Comparison of ENCODE assay signal across 31 cellular contexts in genomic region chr20:25545171-25545570, GRCh38. TPM values are rescaled to one million over a fixed set of nuclear protein-coding genes. Genes with fewer than 3 reads are reported as not detected.
A peak's percentile ranks its signal among the peaks of the same experiment; 100 is the strongest.
DNase-seq lines count a peak whose midpoint lies in the region; ATAC-seq, FAIRE-seq and TF ChIP-seq lines count a peak whose summit lies in the region.
"Had no signal": no experiment of that assay in that cellular context is flagged by ENCODE, and none has a peak within 500 bp of the region (broad histone marks: within the 10 kb centered on the region; RNA-seq: fewer than 3 reads in every experiment).

No MANE protein-coding gene starts in this region.

- WGBS in H9 (ENCODE audit: extremely low coverage, insufficient read length, low lambda C conversion rate) = no CpG with 5 or more reads among the region's 3 CpGs
- 36% methylated on average over 2 of the region's 3 CpGs for WGBS in mesenchymal stem cell
- WGBS in smooth muscle cell (ENCODE audit: low lambda C conversion rate) = 40% methylated on average over 3 of the region's 3 CpGs

- H3K18ac ChIP-seq in H9 (ENCODE audit: insufficient read length, low read depth, low read length) (no peak overlapping the region), mesenchymal stem cell (ENCODE audit: low read depth in 1 of 2, low read length in 2 of 2) (peak overlapping the region; percentile 23 to 37)

- H3K4me3 ChIP-seq in astrocyte (ENCODE audit: insufficient read depth, low read depth, low read length) = no peak overlapping the region
- no peak overlapping the region for H3K4me3 ChIP-seq in mesenchymal stem cell (ENCODE audit: insufficient read depth in 1 of 2, low read depth in 1 of 2, low read length in 2 of 2)
- no peak overlapping the region for H3K4me3 ChIP-seq in smooth muscle cell
- no peak overlapping the region for H3K4me3 ChIP-seq in left lung
- H3K4me3 ChIP-seq: colonic mucosa, left ventricle myocardium inferior, thoracic aorta had no signal

- no peak overlapping the region for H2BK12ac ChIP-seq in H9 (ENCODE audit: insufficient read length, low read depth, low read length)
- H2BK12ac ChIP-seq in mesenchymal stem cell (ENCODE audit: low read length in 2 of 2) = peak overlapping the region in 1 of 2 experiments; percentile 47

- no peak for TF ChIP-seq CTCF in H9 (conservative IDR thresholded peaks at IDR 0.05)
- no peak for TF ChIP-seq CTCF in astrocyte (IDR thresholded peaks at IDR 0.05; ENCODE audit: insufficient read depth, low read depth, low read length)
- TF ChIP-seq CTCF in smooth muscle cell (IDR thresholded peaks at IDR 0.05; ENCODE audit: borderline replicate concordance, insufficient read depth, poor library complexity, severe bottlenecking) = no peak
- TF ChIP-seq CTCF in left lung (IDR thresholded peaks at IDR 0.05) = no peak

- H3K4me3 Mint-ChIP-seq in H9 (no peak overlapping the region), astrocyte (ENCODE audit: unreplicated experiment) (no peak overlapping the region)
- H3K4me3 Mint-ChIP-seq: naive thymus-derived CD8-positive, alpha-beta T cell; stimulated activated naive CD8-positive, alpha-beta T cell treated with anti-CD3 and anti-CD28 coated beads, Interleukin-15, Interleukin-2, amounts not matched to agents 100 ng/mL and 50 ng/mL, for 24 hours had no signal

- peak overlapping the region; percentile 72 to 80 (median 73) for H3K27ac Mint-ChIP-seq in H9
- H3K27ac Mint-ChIP-seq in astrocyte (ENCODE audit: unreplicated experiment) = no peak overlapping the region
- H3K27ac Mint-ChIP-seq: activated naive CD4-positive, alpha-beta T cell treated with anti-CD3 and anti-CD28 coated beads, Interleukin-2, amount 50 U/mL, for 72 hours; stimulated activated naive CD8-positive, alpha-beta T cell treated with anti-CD3 and anti-CD28 coated beads, Interleukin-15, Interleukin-2, amounts not matched to agents 100 ng/mL and 50 ng/mL, for 24 hours had no signal

- H3K4ac ChIP-seq in H9 (ENCODE audit: low read depth, low read length) (no peak overlapping the region), mesenchymal stem cell (ENCODE audit: low read depth in 1 of 2, low read length in 2 of 2) (no peak overlapping the region)

- H3K23me2 ChIP-seq in H9 (ENCODE audit: insufficient read length, low read depth, low read length, poor library complexity, severe bottlenecking) = no peaks in the 10 kb centered on the region

- H3K79me2 ChIP-seq in H9 (ENCODE audit: insufficient read depth, low read length) (peaks cover 1% of the 10 kb centered on the region; the same call in 1 of the 2 replicates), astrocyte (ENCODE audit: insufficient read depth, low read length) (peaks cover 21% of the 10 kb centered on the region), smooth muscle cell (ENCODE audit: low read depth) (peaks cover 35% of the 10 kb centered on the region)

- no peak overlapping the region for H2BK120ac ChIP-seq in H9 (ENCODE audit: low read depth, low read length, poor library complexity, severe bottlenecking)
- no peak overlapping the region for H2BK120ac ChIP-seq in mesenchymal stem cell (ENCODE audit: low read depth, low read length)

- peaks cover 23% of the 10 kb centered on the region for H3F3A ChIP-seq in smooth muscle cell (ENCODE audit: low read depth)

- DNase-seq in H9 = no peak
- DNase-seq in astrocyte (ENCODE audit: low read depth) = no peak
- DNase-seq in mesenchymal stem cell = no peak
- no peak for DNase-seq in smooth muscle cell (lab: John Stamatoyannopoulos, UW; ENCODE audit: unreplicated experiment)
- DNase-seq in left lobe of liver (ENCODE audit: low spot score) = no peak
- DNase-seq in left lung = no peak
- DNase-seq: activated CD4-positive, alpha-beta T cell treated with anti-CD3 and anti-CD28 coated beads, Interleukin-2, amount 50 U/mL, for 1 hour; activated effector memory CD4-positive, alpha-beta T cell treated with Interleukin-2 at 50 U/mL for 16 hours; activated T-cell treated with anti-CD3 and anti-CD28 coated beads, Interleukin-2, amount 50 U/mL, for 1 hour; amygdala; colonic mucosa; effector CD8-positive, alpha-beta T cell; KG1; left ventricle myocardium inferior; naive thymus-derived CD8-positive, alpha-beta T cell; NCI-H1092 treated with DMSO at 0.1 percent for 48 hours; NCI-H187; NCI-H2171; NCI-H510A treated with DMSO at 0.1 percent for 48 hours; retina; stimulated activated CD4-positive, alpha-beta T cell treated with anti-CD3 and anti-CD28 coated beads, Interleukin-1b, Interleukin-23, amount 100 ng/mL, for 48 hours; T1000 had no signal

- H2BK5ac ChIP-seq in H9 (ENCODE audit: insufficient read length, low read length) = no peak overlapping the region
- no peak overlapping the region for H2BK5ac ChIP-seq in mesenchymal stem cell (ENCODE audit: low read depth, low read length, poor library complexity, severe bottlenecking)

- H3K4me2 ChIP-seq in H9 (ENCODE audit: insufficient read depth, insufficient read length, low read length) (no peak overlapping the region), astrocyte (ENCODE audit: low read length) (peak overlapping the region; percentile 3), mesenchymal stem cell (ENCODE audit: low read length, poor library complexity, severe bottlenecking) (no peak overlapping the region), smooth muscle cell (peak overlapping the region; percentile 47)

- H4K20me1 ChIP-seq in H9 (ENCODE audit: control insufficient read depth, insufficient read depth, insufficient read length) (no peaks in the 10 kb centered on the region), astrocyte (ENCODE audit: insufficient read depth, low read length) (peaks cover 70% of the 10 kb centered on the region), smooth muscle cell (ENCODE audit: low read depth) (peaks cover 100% of the 10 kb centered on the region)

- no peak for ATAC-seq in left lobe of liver
- no peak for ATAC-seq in GM18519 (IDR thresholded peaks at IDR 0.05; ENCODE audit: low FRiP score, unreplicated experiment)
- no peak for ATAC-seq in left lung
- ATAC-seq: activated naive CD4-positive, alpha-beta T cell treated with anti-CD3 and anti-CD28 coated beads, Interleukin-2, amount 50 U/mL, for 72 hours; naive thymus-derived CD8-positive, alpha-beta T cell had no signal

- H3K4me1 Mint-ChIP-seq in H9 (peaks cover 61 to 71% of the 10 kb centered on the region in 2 experiments), astrocyte (ENCODE audit: low read depth, unreplicated experiment) (peaks cover 35% of the 10 kb centered on the region)

- H3K27me3 ChIP-seq in H9 (ENCODE audit: insufficient read depth, low read length) = no peaks in the 10 kb centered on the region
- H3K27me3 ChIP-seq in astrocyte (ENCODE audit: insufficient read depth, low read length) = no peaks in the 10 kb centered on the region
- H3K27me3 ChIP-seq in mesenchymal stem cell (ENCODE audit: control insufficient read depth in 1 of 2, insufficient read depth in 1 of 2, low read length in 2 of 2) = no peaks in the 10 kb centered on the region
- H3K27me3 ChIP-seq in smooth muscle cell (ENCODE audit: low read depth) = no peaks in the 10 kb centered on the region
- no peaks in the 10 kb centered on the region for H3K27me3 ChIP-seq in left lung
- H3K27me3 ChIP-seq: colonic mucosa had no signal

- H3K27ac ChIP-seq in H9 (ENCODE audit: insufficient read length, low read depth, low read length) (no peak overlapping the region), astrocyte (ENCODE audit: low read depth, low read length) (no peak overlapping the region), mesenchymal stem cell (ENCODE audit: low read length, poor library complexity, severe bottlenecking) (no peak overlapping the region), smooth muscle cell (ENCODE audit: low read depth) (peak overlapping the region; percentile 77), left lung (no peak overlapping the region)
- H3K27ac ChIP-seq: C4-2B, colonic mucosa, left ventricle myocardium inferior had no signal

- intact Hi-C loops in left lung (cut with DNase I) = no loop called here

- H3K79me1 ChIP-seq in H9 (ENCODE audit: insufficient read depth, low read depth, low read length, poor library complexity, severe bottlenecking) (peaks cover 12% of the 10 kb centered on the region), mesenchymal stem cell (replicated peaks; ENCODE audit: low read length, poor library complexity, severe bottlenecking) (peaks cover 36% of the 10 kb centered on the region)

- no peak overlapping the region for H3K14ac ChIP-seq in H9 (ENCODE audit: insufficient read depth, low read length)
- no peak overlapping the region for H3K14ac ChIP-seq in mesenchymal stem cell (ENCODE audit: low read length in 2 of 2)

- H3K36me3 ChIP-seq in astrocyte (ENCODE audit: insufficient read depth, low read length) = no peaks in the 10 kb centered on the region
- peaks cover 0 to 6% of the 10 kb centered on the region in 2 experiments for H3K36me3 ChIP-seq in mesenchymal stem cell (ENCODE audit: control insufficient read depth in 1 of 2, insufficient read depth in 2 of 2, low read depth in 1 of 2, low read length in 2 of 2)
- no peaks in the 10 kb centered on the region for H3K36me3 ChIP-seq in smooth muscle cell (ENCODE audit: low read depth)
- H3K36me3 ChIP-seq in left lung = no peaks in the 10 kb centered on the region
- H3K36me3 ChIP-seq: colonic mucosa, left ventricle myocardium inferior, thoracic aorta had no signal

- H2AFZ ChIP-seq in H9 (ENCODE audit: low read length) (no peak overlapping the region), astrocyte (ENCODE audit: low read depth, low read length) (no peak overlapping the region), mesenchymal stem cell (ENCODE audit: low read depth, low read length) (no peak overlapping the region), smooth muscle cell (ENCODE audit: low read depth) (no peak overlapping the region)

- no peak overlapping the region for H2BK15ac ChIP-seq in H9 (ENCODE audit: low read depth, low read length)
- H2BK15ac ChIP-seq in mesenchymal stem cell (ENCODE audit: low read depth, poor library complexity, severe bottlenecking) = no peak overlapping the region

- H2AK5ac ChIP-seq in H9 (ENCODE audit: insufficient read length, low read length) (no peak overlapping the region), mesenchymal stem cell (ENCODE audit: low read length, severe bottlenecking) (no peak overlapping the region)

- FAIRE-seq in astrocyte (lab: Jason Lieb, UNC) = no peak
- FAIRE-seq: bronchial epithelial cell, G401.6, islet of Langerhans had no signal

- H3T11ph ChIP-seq in H9 (ENCODE audit: low read length) = no peak overlapping the region

- no peak overlapping the region for H3K56ac ChIP-seq in H9 (ENCODE audit: insufficient read length, low read depth, low read length)

- H3K27me3 Mint-ChIP-seq in H9 (ENCODE audit: low read depth) (no peaks in the 10 kb centered on the region), astrocyte (ENCODE audit: low read depth, unreplicated experiment) (no peaks in the 10 kb centered on the region)
- H3K27me3 Mint-ChIP-seq: naive thymus-derived CD8-positive, alpha-beta T cell; stimulated activated naive CD8-positive, alpha-beta T cell treated with anti-CD3 and anti-CD28 coated beads, Interleukin-15, Interleukin-2, amounts not matched to agents 100 ng/mL and 50 ng/mL, for 24 hours had no signal

- no peak overlapping the region for H3K9ac ChIP-seq in H9 (ENCODE audit: extremely low read depth, insufficient read length, low read length)
- H3K9ac ChIP-seq in astrocyte (ENCODE audit: low read length) = no peak overlapping the region
- H3K9ac ChIP-seq in mesenchymal stem cell (ENCODE audit: low read length) = no peak overlapping the region
- H3K9ac ChIP-seq in smooth muscle cell (ENCODE audit: low read depth) = no peak overlapping the region

- H2BK20ac ChIP-seq in H9 (ENCODE audit: low read depth, low read length, poor library complexity, severe bottlenecking) = no peak overlapping the region

- H4K5ac ChIP-seq in H9 (ENCODE audit: insufficient read length, low read depth, low read length) = no peak overlapping the region

- no peak overlapping the region for H4K8ac ChIP-seq in H9 (replicated peaks; ENCODE audit: insufficient read length, low read depth, low read length)
- no peak overlapping the region for H4K8ac ChIP-seq in mesenchymal stem cell (ENCODE audit: low read length)

- H3K9me3 Mint-ChIP-seq in H9 (no peaks in the 10 kb centered on the region), astrocyte (ENCODE audit: unreplicated experiment) (no peaks in the 10 kb centered on the region)
- H3K9me3 Mint-ChIP-seq: activated naive CD4-positive, alpha-beta T cell treated with anti-CD3 and anti-CD28 coated beads, Interleukin-2, amount 50 U/mL, for 72 hours; naive thymus-derived CD8-positive, alpha-beta T cell; stimulated activated naive CD8-positive, alpha-beta T cell treated with anti-CD3 and anti-CD28 coated beads, Interleukin-15, Interleukin-2, amounts not matched to agents 100 ng/mL and 50 ng/mL, for 24 hours had no signal

- H3K9me3 ChIP-seq in H9 (ENCODE audit: control insufficient read depth, low read depth, low read length) = no peaks in the 10 kb centered on the region
- H3K9me3 ChIP-seq in astrocyte (ENCODE audit: insufficient read depth, low read depth, low read length) = no peaks in the 10 kb centered on the region
- H3K9me3 ChIP-seq in mesenchymal stem cell (ENCODE audit: control insufficient read depth, low read length) = no peaks in the 10 kb centered on the region
- H3K9me3 ChIP-seq in smooth muscle cell (replicated peaks; ENCODE audit: low read depth) = no peaks in the 10 kb centered on the region
- H3K9me3 ChIP-seq in left lung = no peaks in the 10 kb centered on the region
- H3K9me3 ChIP-seq: colonic mucosa, left ventricle myocardium inferior, thoracic aorta had no signal

- H3K23ac ChIP-seq in H9 (ENCODE audit: insufficient read length, low read depth, low read length) = no peak overlapping the region
- H3K23ac ChIP-seq in mesenchymal stem cell (ENCODE audit: low read length in 2 of 2) = no peak overlapping the region

- H3K36me3 Mint-ChIP-seq in H9 (ENCODE audit: insufficient read depth in 1 of 3, low read depth in 3 of 3) = peaks cover 3 to 6% (median 5%) of the 10 kb centered on the region in 3 experiments; a peak in 4 of 7 replicates
- peaks cover 4% of the 10 kb centered on the region for H3K36me3 Mint-ChIP-seq in astrocyte (ENCODE audit: low read depth, unreplicated experiment)
- H3K36me3 Mint-ChIP-seq: activated naive CD4-positive, alpha-beta T cell treated with anti-CD3 and anti-CD28 coated beads, Interleukin-2, amount 50 U/mL, for 72 hours; naive thymus-derived CD8-positive, alpha-beta T cell had no signal

- H4K91ac ChIP-seq in H9 (ENCODE audit: insufficient read length, low read depth, low read length) = no peak overlapping the region
- no peak overlapping the region for H4K91ac ChIP-seq in mesenchymal stem cell (ENCODE audit: low read length)

- H3K4me1 ChIP-seq in H9 (ENCODE audit: insufficient read depth, low read length) = peaks cover 14% of the 10 kb centered on the region
- peaks cover 21% of the 10 kb centered on the region for H3K4me1 ChIP-seq in astrocyte (ENCODE audit: insufficient read depth, low read length)
- peaks cover 28% of the 10 kb centered on the region for H3K4me1 ChIP-seq in mesenchymal stem cell (ENCODE audit: control insufficient read depth, insufficient read depth, low read depth, low read length)
- H3K4me1 ChIP-seq in smooth muscle cell (ENCODE audit: low read depth) = peaks cover 14% of the 10 kb centered on the region
- peaks cover 12 to 17% of the 10 kb centered on the region in 2 donors for H3K4me1 ChIP-seq in left lung
- H3K4me1 ChIP-seq: colonic mucosa had no signal

RNA-seq across cellular contexts. Expression of gene NINL, which starts 40.2 kb away (rescaled TPM):
- 29.2 and 34.3 TPM in 2 replicates for total RNA-seq in H9 (2021)
- 7.9 and 10.2 TPM in 2 replicates for total RNA-seq in astrocyte
- 6.8 TPM for polyA plus RNA-seq in mesenchymal stem cell (2013, experiment 1 of 2)
- polyA plus RNA-seq in mesenchymal stem cell (2013, experiment 2 of 2) = 6.4 TPM
- total RNA-seq in smooth muscle cell = 12.2 and 13.9 TPM in 2 replicates
- polyA plus RNA-seq in smooth muscle cell = 10.7 and 15.0 TPM in 2 replicates
- 20.1 TPM for total RNA-seq in left lobe of liver
- 10 to 100 TPM in 1 of 2 donors, 1 to 10 TPM in 1; 9.6 to 17.0 TPM for total RNA-seq in left lung
- total RNA-seq: HT-29 had no signal

Comparison
In these comparisons a context has a peak if more than half of its experiments do, and no peak if none do; other contexts are left out.
1. H3K4me2 ChIP-seq: peak in astrocyte (single experiment) and smooth muscle cell (single experiment); none in H9 (single experiment) and mesenchymal stem cell (single experiment).